2 cellular contexts compared by ENCODE assay signal in genomic region chr14:90571149-90571548, GRCh38.
TF ChIP-seq lines count a peak whose summit lies in the region.

No MANE protein-coding gene starts in this region.

TF ChIP-seq in HepG2, 621 proteins besides CTCF, POLR2A, EP300 and RAD21:
- TF ChIP-seq SP5 (CRISPR knock-in tag; IDR thresholded peaks at IDR 0.05; ENCODE audit: borderline replicate concordance, low read depth) (no peak), RBM39 (IDR thresholded peaks at IDR 0.05; ENCODE audit: low read depth, low read length, poor library complexity, severe bottlenecking) (no peak), SNRNP70 (IDR thresholded peaks at IDR 0.05; ENCODE audit: low read depth, low read length) (no peak), ZNF556 (CRISPR knock-in tag; IDR thresholded peaks at IDR 0.05; ENCODE audit: borderline replicate concordance) (no peak), NFRKB (IDR thresholded peaks at IDR 0.05) (no peak), BCLAF1 (IDR thresholded peaks at IDR 0.05) (no peak), NFYB (CRISPR knock-in tag; IDR thresholded peaks at IDR 0.05) (no peak)

TF ChIP-seq in H1, 55 proteins besides CTCF, POLR2A, EP300 and RAD21:
- TF ChIP-seq SUZ12 (IDR thresholded peaks at IDR 0.05; ENCODE audit: low read length) (no peak), RXRA (IDR thresholded peaks at IDR 0.05; ENCODE audit: insufficient read depth, low read depth, low read length) (no peak), CTBP2 (IDR thresholded peaks at IDR 0.05; ENCODE audit: borderline replicate concordance, insufficient read depth, insufficient read length, low read length) (no peak), BCL11A (IDR thresholded peaks at IDR 0.05; ENCODE audit: low read depth in 2 of 2, low read length in 2 of 2) (no peak), YY1 (IDR thresholded peaks at IDR 0.05; ENCODE audit: low read depth, low read length) (no peak), TAF1 (IDR thresholded peaks at IDR 0.05; ENCODE audit: low read depth, low read length) (no peak), ASH2L (IDR thresholded peaks at IDR 0.05; ENCODE audit: low read length) (no peak), FOSL1 (IDR thresholded peaks at IDR 0.05; ENCODE audit: insufficient read depth, low read depth, low read length) (no peak), TCF12 (IDR thresholded peaks at IDR 0.05; ENCODE audit: low read depth, low read length) (no peak), NRF1 (IDR thresholded peaks at IDR 0.05; ENCODE audit: low read depth, low read length) (no peak), CBX8 (IDR thresholded peaks at IDR 0.05; ENCODE audit: borderline replicate concordance, low read depth, low read length) (no peak), EGR1 (IDR thresholded peaks at IDR 0.05; ENCODE audit: borderline replicate concordance, low read depth, low read length) (no peak), TBP (IDR thresholded peaks at IDR 0.05; ENCODE audit: low read depth, low read length) (no peak)
